11 cellular contexts compared by ENCODE assay signal in the genomic region with DNA sequence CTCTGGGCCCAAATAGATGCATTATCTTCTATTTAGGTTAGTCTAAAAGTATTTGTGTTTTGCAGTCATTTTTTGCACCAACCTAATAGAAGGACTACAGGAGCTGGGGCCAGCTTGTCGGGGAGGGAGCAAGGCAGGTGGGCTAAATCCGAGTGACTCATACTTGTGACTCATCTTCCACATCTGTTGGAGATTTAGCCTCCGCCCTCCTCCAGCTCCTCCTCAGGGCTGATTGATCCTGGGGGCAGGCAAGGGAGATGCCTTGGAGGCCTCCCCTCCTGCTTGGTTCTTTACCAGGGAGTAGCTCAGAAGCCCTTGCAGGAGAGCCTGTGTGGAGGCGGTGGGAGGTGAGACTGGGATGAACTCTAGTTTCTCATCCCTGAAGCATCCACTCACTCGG. TPM values are rescaled to one million over a fixed set of nuclear protein-coding genes. Genes with fewer than 3 reads are reported as not detected.
DNase-seq lines count a peak whose midpoint lies in the region; TF ChIP-seq lines count a peak whose summit lies in the region.
"Had no signal": no experiment of that assay in that cellular context is flagged by ENCODE, and none has a peak within 500 bp of the region (broad histone marks: within the 10 kb centered on the region; RNA-seq: fewer than 3 reads in every experiment).

No MANE protein-coding gene starts in this region.

- CTCF ChIA-PET in AG04450 (lab: Charles Lee) = interaction anchor here (0.5 to 1.7 kb wide), 3 partner anchors 29 to 213 kb away, joined by 4 to 8 read pairs (median 5); partner anchors contain the start of gene RHOF

- no peaks in the 10 kb centered on the region for H3K27me3 ChIP-seq in AG04450 (ENCODE audit: control insufficient read depth, insufficient read depth, low read length)
- H3K27me3 ChIP-seq in effector memory CD4-positive, alpha-beta T cell (replicated peaks; ENCODE audit: control insufficient read depth, insufficient read depth, low read length, poor library complexity, severe bottlenecking) = no peaks in the 10 kb centered on the region

- no peak for TF ChIP-seq CTCF in AG04450 (IDR thresholded peaks at IDR 0.05; ENCODE audit: low read depth, low read length)
- no peak for TF ChIP-seq CTCF in HFFc6 (IDR thresholded peaks at IDR 0.05)

- POLR2A ChIA-PET in AG04450 (lab: Yijun Ruan, JAX) = interaction anchor here (0.6 to 1.4 kb wide), 6 partner anchors 8 to 507 kb away, joined by 3 to 6 read pairs (median 4); partner anchors contain the start of gene TMEM120B

- H3K27ac Mint-ChIP-seq in HFFc6 = peak overlapping the region; percentile 36; the same call in 1 of the 2 replicates
- H3K27ac Mint-ChIP-seq: CD14-positive monocyte had no signal

- DNase-seq in AG04450 (ENCODE audit: low read depth, low spot score) = peak; percentile 88
- DNase-seq in HFFc6 = peak; percentile 71
- DNase-seq in amniotic epithelial cell (ENCODE audit: low read depth) = peak; percentile 77
- peak; percentile 63 for DNase-seq in hepatic stellate cell (ENCODE audit: low spot score)
- DNase-seq in G401 (ENCODE audit: low spot score) = no peak
- no peak for DNase-seq in effector memory CD4-positive, alpha-beta T cell
- no peak for DNase-seq in central memory CD4-positive, alpha-beta T cell
- DNase-seq in effector CD4-positive, alpha-beta T cell = no peak
- DNase-seq: activated T-cell treated with anti-CD3 and anti-CD28 coated beads for 4 hours, NCI-H1930 had no signal

- no peaks in the 10 kb centered on the region for H3K36me3 ChIP-seq in effector memory CD4-positive, alpha-beta T cell (ENCODE audit: control insufficient read depth, insufficient read depth, low read length)

- H3K27ac ChIP-seq in AG04450 (ENCODE audit: low read depth, low read length) = peak overlapping the region; percentile 61
- no peak overlapping the region for H3K27ac ChIP-seq in effector memory CD4-positive, alpha-beta T cell (ENCODE audit: insufficient read depth, low read length, poor library complexity, severe bottlenecking)

- in situ Hi-C loops in G401 (cut with HindIII; ENCODE audit: low sequenced_read_pairs) = no loop called here

- H3K9me3 Mint-ChIP-seq in HFFc6 = no peaks in the 10 kb centered on the region
- H3K9me3 Mint-ChIP-seq: CD14-positive monocyte had no signal

- peaks cover 4% of the 10 kb centered on the region; the same call in 1 of the 2 replicates for H3K27me3 Mint-ChIP-seq in HFFc6 (ENCODE audit: insufficient read depth)

- peaks cover 39% of the 10 kb centered on the region for H3K4me1 Mint-ChIP-seq in HFFc6 (ENCODE audit: low read depth)

- no peak overlapping the region for H3K4me3 ChIP-seq in AG04450 (ENCODE audit: low read depth, low read length)
- no peak overlapping the region for H3K4me3 ChIP-seq in effector memory CD4-positive, alpha-beta T cell (ENCODE audit: insufficient read depth, low read depth, low read length, poor library complexity, severe bottlenecking)

- no peaks in the 10 kb centered on the region for H3K4me1 ChIP-seq in effector memory CD4-positive, alpha-beta T cell (ENCODE audit: control insufficient read depth, insufficient read depth, low read length, poor library complexity, severe bottlenecking)

- H3K4me3 Mint-ChIP-seq in HFFc6 = no peak overlapping the region
- H3K4me3 Mint-ChIP-seq: CD14-positive monocyte had no signal

- H3K9me3 ChIP-seq in AG04450 (ENCODE audit: control insufficient read depth, insufficient read depth, low read length) = no peaks in the 10 kb centered on the region
- H3K9me3 ChIP-seq in effector memory CD4-positive, alpha-beta T cell (ENCODE audit: control insufficient read depth, low read length) = no peaks in the 10 kb centered on the region

- H3K36me3 Mint-ChIP-seq in HFFc6 (ENCODE audit: low read depth) = no peaks in the 10 kb centered on the region; the same call in 1 of the 2 replicates

RNA-seq across cellular contexts. Expression of gene RHOF, which starts 27.9 kb away (rescaled TPM):
- polyA plus RNA-seq in AG04450 (2011; rRNA removed) = 5.3 TPM in 2 replicates
- 10.3 and 14.6 TPM in 2 replicates for polyA minus RNA-seq in AG04450 (2011; rRNA and poly(A)+ RNA removed)
- total RNA-seq in HFFc6 (2021; fragmentation: NEBNext Ultra II Directional; extraction: Animal tissue kit (Norgen Biotek cat#: 25700)) = 1 to 10 TPM; 3.2 to 4.2 (median 3.6) TPM
- 35.3 and 46.6 TPM in 2 replicates for total RNA-seq in G401 (2014; rRNA removed; shearing (Covaris generic))

RNA-seq across cellular contexts. Expression of gene SETD1B, which starts 38.2 kb away (rescaled TPM):
- polyA plus RNA-seq in AG04450 (2011; rRNA removed) = 1.1 and 1.6 TPM in 2 replicates
- 3.4 and 3.5 TPM in 2 replicates for polyA minus RNA-seq in AG04450 (2011; rRNA and poly(A)+ RNA removed)
- total RNA-seq in HFFc6 (2021; fragmentation: NEBNext Ultra II Directional; extraction: Animal tissue kit (Norgen Biotek cat#: 25700)) = 10 to 100 TPM; 18.5 to 22.0 (median 20.9) TPM
- 0.62 and 2.8 TPM in 2 replicates for total RNA-seq in G401 (2014; rRNA removed; shearing (Covaris generic))

RNA-seq across cellular contexts. Expression of gene TMEM120B, which starts 53.0 kb away (rescaled TPM):
- 11.1 and 13.3 TPM in 2 replicates for polyA plus RNA-seq in AG04450 (2011; rRNA removed)
- polyA minus RNA-seq in AG04450 (2011; rRNA and poly(A)+ RNA removed) = 22.3 and 24.8 TPM in 2 replicates
- 10 to 100 TPM in 5 of 6 experiments, 1 to 10 TPM in 1; 9.7 to 13.8 (median 12.6) TPM for total RNA-seq in HFFc6 (2021; fragmentation: NEBNext Ultra II Directional; extraction: Animal tissue kit (Norgen Biotek cat#: 25700))
- 22.6 and 27.9 TPM in 2 replicates for total RNA-seq in G401 (2014; rRNA removed; shearing (Covaris generic))

Comparison
In these comparisons a context has a peak if more than half of its experiments do, and no peak if none do; other contexts are left out.
1. DNase-seq: peak in AG04450 (single experiment), HFFc6 (single experiment), amniotic epithelial cell (single experiment) and hepatic stellate cell (single experiment); none in G401 (single experiment), effector memory CD4-positive, alpha-beta T cell (0 of 3), central memory CD4-positive, alpha-beta T cell (single experiment) and effector CD4-positive, alpha-beta T cell (single experiment).